ENCODE assay signal across 1 cellular context in the genomic region with DNA sequence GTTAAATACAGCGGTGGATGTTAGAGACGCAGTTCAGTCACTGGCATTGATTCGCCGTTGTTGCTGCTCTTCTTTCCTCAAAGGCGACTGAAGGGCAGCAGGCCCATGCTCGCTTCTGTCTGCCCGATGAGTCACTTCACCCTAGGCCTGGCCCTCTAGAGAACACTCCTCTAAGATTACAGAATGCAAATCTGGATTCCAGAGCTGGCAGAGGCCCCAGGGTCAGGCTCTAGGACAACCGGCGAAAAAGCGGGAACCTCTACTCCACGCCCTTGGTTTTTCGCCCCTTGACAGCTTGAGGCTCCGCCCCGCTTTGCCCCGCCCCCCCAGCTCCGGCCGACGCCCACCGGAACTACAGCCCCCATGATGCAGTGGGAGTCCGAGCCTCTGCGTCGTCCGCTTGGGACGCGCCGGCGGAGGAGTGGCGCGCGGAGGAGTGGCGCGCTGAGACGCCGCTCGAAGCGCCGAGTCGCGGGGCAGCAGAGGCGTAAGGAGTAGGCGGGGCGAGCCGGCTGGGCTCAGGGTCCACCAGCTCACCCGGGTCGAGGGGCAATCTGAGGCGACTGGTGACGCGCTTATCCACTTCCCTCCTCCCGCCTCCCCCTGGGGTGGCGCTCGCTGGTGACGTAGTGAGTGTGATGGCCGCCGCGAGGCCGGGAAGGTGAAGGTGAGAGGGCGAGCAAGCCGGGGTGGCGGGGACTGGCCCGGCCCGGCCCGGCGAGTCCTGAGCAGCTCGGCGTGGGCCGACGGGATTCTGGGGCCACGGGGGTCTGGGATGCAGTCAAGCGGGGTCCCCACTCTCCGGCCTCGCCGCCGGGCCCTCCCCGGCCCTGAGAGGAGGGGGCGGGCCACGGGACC.
TF ChIP-seq lines count a peak whose summit lies in the region.

A gene (plus strand): TSS at position 627 of the 858 bp plus-strand sequence. CDS start 8,725 bp downstream, outside the sequence.

TF ChIP-seq in WTC11, 78 proteins besides CTCF, POLR2A, EP300 and RAD21 (continued from another document and continues in another):
- TF ChIP-seq CREM (CRISPR knock-in tag; IDR thresholded peaks at IDR 0.05) (peak; percentile 99), JAZF1 (CRISPR knock-in tag; IDR thresholded peaks at IDR 0.05) (no peak), GABPB1 (CRISPR knock-in tag; IDR thresholded peaks at IDR 0.05) (no peak), CREB1 (CRISPR knock-in tag; IDR thresholded peaks at IDR 0.05) (peak; percentile 89), ZNF219 (CRISPR knock-in tag; IDR thresholded peaks at IDR 0.05; ENCODE audit: borderline replicate concordance) (no peak), JUN (CRISPR knock-in tag; IDR thresholded peaks at IDR 0.05) (no peak), ZNF396 (CRISPR knock-in tag; IDR thresholded peaks at IDR 0.05; ENCODE audit: borderline replicate concordance) (no peak), FOXK1 (CRISPR knock-in tag; IDR thresholded peaks at IDR 0.05) (peak; percentile 90; the same call in 1 of the 2 replicates), CBFB (CRISPR knock-in tag; IDR thresholded peaks at IDR 0.05; ENCODE audit: low read depth) (no peak), SMAD3 (CRISPR knock-in tag; IDR thresholded peaks at IDR 0.05; ENCODE audit: borderline replicate concordance) (0 out of 2 replicates have a peak, but pooled peaks have one; percentile 32), SMAD4 (CRISPR knock-in tag; IDR thresholded peaks at IDR 0.05) (no peak), RELA (CRISPR knock-in tag; IDR thresholded peaks at IDR 0.05; ENCODE audit: borderline replicate concordance) (no peak), MYBL2 (CRISPR knock-in tag; IDR thresholded peaks at IDR 0.05) (no peak; the same call in 1 of the 2 replicates), NR3C1 (CRISPR knock-in tag; conservative IDR thresholded peaks at IDR 0.05; ENCODE audit: low read depth) (no peak), ZNF423 (CRISPR knock-in tag; IDR thresholded peaks at IDR 0.05) (no peak), SP1 (CRISPR knock-in tag; conservative IDR thresholded peaks at IDR 0.05) (peak; percentile 97), EMX1 (CRISPR knock-in tag; IDR thresholded peaks at IDR 0.05) (no peak), KAT7 (CRISPR knock-in tag; IDR thresholded peaks at IDR 0.05; ENCODE audit: borderline replicate concordance) (no peak)
- TF ChIP-seq, protein P1, sequence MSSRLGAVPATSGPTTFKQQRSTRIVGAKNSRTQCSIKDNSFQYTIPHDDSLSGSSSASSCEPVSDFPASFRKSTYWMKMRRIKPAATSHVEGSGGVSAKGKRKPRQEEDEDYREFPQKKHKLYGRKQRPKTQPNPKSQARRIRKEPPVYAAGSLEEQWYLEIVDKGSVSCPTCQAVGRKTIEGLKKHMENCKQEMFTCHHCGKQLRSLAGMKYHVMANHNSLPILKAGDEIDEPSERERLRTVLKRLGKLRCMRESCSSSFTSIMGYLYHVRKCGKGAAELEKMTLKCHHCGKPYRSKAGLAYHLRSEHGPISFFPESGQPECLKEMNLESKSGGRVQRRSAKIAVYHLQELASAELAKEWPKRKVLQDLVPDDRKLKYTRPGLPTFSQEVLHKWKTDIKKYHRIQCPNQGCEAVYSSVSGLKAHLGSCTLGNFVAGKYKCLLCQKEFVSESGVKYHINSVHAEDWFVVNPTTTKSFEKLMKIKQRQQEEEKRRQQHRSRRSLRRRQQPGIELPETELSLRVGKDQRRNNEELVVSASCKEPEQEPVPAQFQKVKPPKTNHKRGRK (CRISPR knock-in tag; IDR thresholded peaks at IDR 0.05; ENCODE audit: borderline replicate concordance) = no peak
- TF ChIP-seq, protein P2, sequence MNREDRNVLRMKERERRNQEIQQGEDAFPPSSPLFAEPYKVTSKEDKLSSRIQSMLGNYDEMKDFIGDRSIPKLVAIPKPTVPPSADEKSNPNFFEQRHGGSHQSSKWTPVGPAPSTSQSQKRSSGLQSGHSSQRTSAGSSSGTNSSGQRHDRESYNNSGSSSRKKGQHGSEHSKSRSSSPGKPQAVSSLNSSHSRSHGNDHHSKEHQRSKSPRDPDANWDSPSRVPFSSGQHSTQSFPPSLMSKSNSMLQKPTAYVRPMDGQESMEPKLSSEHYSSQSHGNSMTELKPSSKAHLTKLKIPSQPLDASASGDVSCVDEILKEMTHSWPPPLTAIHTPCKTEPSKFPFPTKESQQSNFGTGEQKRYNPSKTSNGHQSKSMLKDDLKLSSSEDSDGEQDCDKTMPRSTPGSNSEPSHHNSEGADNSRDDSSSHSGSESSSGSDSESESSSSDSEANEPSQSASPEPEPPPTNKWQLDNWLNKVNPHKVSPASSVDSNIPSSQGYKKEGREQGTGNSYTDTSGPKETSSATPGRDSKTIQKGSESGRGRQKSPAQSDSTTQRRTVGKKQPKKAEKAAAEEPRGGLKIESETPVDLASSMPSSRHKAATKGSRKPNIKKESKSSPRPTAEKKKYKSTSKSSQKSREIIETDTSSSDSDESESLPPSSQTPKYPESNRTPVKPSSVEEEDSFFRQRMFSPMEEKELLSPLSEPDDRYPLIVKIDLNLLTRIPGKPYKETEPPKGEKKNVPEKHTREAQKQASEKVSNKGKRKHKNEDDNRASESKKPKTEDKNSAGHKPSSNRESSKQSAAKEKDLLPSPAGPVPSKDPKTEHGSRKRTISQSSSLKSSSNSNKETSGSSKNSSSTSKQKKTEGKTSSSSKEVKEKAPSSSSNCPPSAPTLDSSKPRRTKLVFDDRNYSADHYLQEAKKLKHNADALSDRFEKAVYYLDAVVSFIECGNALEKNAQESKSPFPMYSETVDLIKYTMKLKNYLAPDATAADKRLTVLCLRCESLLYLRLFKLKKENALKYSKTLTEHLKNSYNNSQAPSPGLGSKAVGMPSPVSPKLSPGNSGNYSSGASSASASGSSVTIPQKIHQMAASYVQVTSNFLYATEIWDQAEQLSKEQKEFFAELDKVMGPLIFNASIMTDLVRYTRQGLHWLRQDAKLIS (CRISPR knock-in tag; IDR thresholded peaks at IDR 0.05; ENCODE audit: borderline replicate concordance) = no peak
- TF ChIP-seq, protein P3, sequence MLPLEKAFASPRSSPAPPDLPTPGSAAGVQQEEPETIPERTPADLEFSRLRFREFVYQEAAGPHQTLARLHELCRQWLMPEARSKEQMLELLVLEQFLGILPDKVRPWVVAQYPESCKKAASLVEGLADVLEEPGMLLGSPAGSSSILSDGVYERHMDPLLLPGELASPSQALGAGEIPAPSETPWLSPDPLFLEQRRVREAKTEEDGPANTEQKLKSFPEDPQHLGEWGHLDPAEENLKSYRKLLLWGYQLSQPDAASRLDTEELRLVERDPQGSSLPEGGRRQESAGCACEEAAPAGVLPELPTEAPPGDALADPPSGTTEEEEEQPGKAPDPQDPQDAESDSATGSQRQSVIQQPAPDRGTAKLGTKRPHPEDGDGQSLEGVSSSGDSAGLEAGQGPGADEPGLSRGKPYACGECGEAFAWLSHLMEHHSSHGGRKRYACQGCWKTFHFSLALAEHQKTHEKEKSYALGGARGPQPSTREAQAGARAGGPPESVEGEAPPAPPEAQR (CRISPR knock-in tag; IDR thresholded peaks at IDR 0.05) = no peak
- TF ChIP-seq, protein P4, sequence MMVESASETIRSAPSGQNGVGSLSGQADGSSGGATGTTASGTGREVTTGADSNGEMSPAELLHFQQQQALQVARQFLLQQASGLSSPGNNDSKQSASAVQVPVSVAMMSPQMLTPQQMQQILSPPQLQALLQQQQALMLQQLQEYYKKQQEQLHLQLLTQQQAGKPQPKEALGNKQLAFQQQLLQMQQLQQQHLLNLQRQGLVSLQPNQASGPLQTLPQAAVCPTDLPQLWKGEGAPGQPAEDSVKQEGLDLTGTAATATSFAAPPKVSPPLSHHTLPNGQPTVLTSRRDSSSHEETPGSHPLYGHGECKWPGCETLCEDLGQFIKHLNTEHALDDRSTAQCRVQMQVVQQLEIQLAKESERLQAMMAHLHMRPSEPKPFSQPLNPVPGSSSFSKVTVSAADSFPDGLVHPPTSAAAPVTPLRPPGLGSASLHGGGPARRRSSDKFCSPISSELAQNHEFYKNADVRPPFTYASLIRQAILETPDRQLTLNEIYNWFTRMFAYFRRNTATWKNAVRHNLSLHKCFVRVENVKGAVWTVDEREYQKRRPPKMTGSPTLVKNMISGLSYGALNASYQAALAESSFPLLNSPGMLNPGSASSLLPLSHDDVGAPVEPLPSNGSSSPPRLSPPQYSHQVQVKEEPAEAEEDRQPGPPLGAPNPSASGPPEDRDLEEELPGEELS (CRISPR knock-in tag; IDR thresholded peaks at IDR 0.05) = peak; percentile 48; the same call in 1 of the 2 replicates
- TF ChIP-seq, protein P5, sequence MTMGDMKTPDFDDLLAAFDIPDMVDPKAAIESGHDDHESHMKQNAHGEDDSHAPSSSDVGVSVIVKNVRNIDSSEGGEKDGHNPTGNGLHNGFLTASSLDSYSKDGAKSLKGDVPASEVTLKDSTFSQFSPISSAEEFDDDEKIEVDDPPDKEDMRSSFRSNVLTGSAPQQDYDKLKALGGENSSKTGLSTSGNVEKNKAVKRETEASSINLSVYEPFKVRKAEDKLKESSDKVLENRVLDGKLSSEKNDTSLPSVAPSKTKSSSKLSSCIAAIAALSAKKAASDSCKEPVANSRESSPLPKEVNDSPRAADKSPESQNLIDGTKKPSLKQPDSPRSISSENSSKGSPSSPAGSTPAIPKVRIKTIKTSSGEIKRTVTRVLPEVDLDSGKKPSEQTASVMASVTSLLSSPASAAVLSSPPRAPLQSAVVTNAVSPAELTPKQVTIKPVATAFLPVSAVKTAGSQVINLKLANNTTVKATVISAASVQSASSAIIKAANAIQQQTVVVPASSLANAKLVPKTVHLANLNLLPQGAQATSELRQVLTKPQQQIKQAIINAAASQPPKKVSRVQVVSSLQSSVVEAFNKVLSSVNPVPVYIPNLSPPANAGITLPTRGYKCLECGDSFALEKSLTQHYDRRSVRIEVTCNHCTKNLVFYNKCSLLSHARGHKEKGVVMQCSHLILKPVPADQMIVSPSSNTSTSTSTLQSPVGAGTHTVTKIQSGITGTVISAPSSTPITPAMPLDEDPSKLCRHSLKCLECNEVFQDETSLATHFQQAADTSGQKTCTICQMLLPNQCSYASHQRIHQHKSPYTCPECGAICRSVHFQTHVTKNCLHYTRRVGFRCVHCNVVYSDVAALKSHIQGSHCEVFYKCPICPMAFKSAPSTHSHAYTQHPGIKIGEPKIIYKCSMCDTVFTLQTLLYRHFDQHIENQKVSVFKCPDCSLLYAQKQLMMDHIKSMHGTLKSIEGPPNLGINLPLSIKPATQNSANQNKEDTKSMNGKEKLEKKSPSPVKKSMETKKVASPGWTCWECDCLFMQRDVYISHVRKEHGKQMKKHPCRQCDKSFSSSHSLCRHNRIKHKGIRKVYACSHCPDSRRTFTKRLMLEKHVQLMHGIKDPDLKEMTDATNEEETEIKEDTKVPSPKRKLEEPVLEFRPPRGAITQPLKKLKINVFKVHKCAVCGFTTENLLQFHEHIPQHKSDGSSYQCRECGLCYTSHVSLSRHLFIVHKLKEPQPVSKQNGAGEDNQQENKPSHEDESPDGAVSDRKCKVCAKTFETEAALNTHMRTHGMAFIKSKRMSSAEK (CRISPR knock-in tag; IDR thresholded peaks at IDR 0.05; ENCODE audit: borderline replicate concordance) = no peak
- TF ChIP-seq, protein P6, sequence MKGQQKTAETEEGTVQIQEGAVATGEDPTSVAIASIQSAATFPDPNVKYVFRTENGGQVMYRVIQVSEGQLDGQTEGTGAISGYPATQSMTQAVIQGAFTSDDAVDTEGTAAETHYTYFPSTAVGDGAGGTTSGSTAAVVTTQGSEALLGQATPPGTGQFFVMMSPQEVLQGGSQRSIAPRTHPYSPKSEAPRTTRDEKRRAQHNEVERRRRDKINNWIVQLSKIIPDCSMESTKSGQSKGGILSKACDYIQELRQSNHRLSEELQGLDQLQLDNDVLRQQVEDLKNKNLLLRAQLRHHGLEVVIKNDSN (CRISPR knock-in tag; IDR thresholded peaks at IDR 0.05) = no peak
- TF ChIP-seq, protein P7, sequence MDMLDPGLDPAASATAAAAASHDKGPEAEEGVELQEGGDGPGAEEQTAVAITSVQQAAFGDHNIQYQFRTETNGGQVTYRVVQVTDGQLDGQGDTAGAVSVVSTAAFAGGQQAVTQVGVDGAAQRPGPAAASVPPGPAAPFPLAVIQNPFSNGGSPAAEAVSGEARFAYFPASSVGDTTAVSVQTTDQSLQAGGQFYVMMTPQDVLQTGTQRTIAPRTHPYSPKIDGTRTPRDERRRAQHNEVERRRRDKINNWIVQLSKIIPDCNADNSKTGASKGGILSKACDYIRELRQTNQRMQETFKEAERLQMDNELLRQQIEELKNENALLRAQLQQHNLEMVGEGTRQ (CRISPR knock-in tag; IDR thresholded peaks at IDR 0.05) = no peak
- TF ChIP-seq, protein P8, sequence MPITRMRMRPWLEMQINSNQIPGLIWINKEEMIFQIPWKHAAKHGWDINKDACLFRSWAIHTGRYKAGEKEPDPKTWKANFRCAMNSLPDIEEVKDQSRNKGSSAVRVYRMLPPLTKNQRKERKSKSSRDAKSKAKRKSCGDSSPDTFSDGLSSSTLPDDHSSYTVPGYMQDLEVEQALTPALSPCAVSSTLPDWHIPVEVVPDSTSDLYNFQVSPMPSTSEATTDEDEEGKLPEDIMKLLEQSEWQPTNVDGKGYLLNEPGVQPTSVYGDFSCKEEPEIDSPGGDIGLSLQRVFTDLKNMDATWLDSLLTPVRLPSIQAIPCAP (CRISPR knock-in tag; IDR thresholded peaks at IDR 0.05) = 0 out of 2 replicates have a peak, but pooled peaks have one; percentile 20
- TF ChIP-seq, protein P9, sequence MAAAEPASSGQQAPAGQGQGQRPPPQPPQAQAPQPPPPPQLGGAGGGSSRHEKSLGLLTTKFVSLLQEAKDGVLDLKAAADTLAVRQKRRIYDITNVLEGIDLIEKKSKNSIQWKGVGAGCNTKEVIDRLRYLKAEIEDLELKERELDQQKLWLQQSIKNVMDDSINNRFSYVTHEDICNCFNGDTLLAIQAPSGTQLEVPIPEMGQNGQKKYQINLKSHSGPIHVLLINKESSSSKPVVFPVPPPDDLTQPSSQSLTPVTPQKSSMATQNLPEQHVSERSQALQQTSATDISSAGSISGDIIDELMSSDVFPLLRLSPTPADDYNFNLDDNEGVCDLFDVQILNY (CRISPR knock-in tag; IDR thresholded peaks at IDR 0.05) = peak; percentile 68; the same call in 1 of the 2 replicates
- TF ChIP-seq, protein P10, sequence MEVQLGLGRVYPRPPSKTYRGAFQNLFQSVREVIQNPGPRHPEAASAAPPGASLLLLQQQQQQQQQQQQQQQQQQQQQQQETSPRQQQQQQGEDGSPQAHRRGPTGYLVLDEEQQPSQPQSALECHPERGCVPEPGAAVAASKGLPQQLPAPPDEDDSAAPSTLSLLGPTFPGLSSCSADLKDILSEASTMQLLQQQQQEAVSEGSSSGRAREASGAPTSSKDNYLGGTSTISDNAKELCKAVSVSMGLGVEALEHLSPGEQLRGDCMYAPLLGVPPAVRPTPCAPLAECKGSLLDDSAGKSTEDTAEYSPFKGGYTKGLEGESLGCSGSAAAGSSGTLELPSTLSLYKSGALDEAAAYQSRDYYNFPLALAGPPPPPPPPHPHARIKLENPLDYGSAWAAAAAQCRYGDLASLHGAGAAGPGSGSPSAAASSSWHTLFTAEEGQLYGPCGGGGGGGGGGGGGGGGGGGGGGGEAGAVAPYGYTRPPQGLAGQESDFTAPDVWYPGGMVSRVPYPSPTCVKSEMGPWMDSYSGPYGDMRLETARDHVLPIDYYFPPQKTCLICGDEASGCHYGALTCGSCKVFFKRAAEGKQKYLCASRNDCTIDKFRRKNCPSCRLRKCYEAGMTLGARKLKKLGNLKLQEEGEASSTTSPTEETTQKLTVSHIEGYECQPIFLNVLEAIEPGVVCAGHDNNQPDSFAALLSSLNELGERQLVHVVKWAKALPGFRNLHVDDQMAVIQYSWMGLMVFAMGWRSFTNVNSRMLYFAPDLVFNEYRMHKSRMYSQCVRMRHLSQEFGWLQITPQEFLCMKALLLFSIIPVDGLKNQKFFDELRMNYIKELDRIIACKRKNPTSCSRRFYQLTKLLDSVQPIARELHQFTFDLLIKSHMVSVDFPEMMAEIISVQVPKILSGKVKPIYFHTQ (CRISPR knock-in tag; IDR thresholded peaks at IDR 0.05) = no peak
